In the genomic region with DNA sequence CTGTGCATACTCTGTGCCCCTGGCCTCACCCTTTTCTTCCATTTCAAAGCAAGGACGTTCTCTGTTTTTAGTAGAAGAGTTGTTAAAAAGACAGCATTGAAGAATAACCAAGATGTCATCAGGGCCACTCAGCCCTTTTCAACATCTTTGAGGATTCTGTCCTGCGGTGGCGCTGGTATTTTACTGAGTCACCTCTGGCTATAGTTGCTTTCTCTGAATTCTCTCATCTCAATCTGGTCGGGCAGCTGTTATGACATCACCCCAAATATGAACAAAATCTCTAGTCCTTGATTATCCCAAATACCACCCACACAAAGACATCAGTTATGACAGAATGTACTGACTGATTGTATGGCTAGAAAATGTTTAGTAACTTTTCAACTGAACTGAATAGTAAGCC, we compare ENCODE assay signal across 14 cellular contexts.
A peak's percentile ranks its signal among the peaks of the same experiment; 100 is the strongest.
DNase-seq lines count a peak whose midpoint lies in the region; ATAC-seq, FAIRE-seq and TF ChIP-seq lines count a peak whose summit lies in the region.
"Had no signal": no experiment of that assay in that cellular context is flagged by ENCODE, and none has a peak within 500 bp of the region (broad histone marks: within the 10 kb centered on the region; RNA-seq: fewer than 3 reads in every experiment).

No MANE protein-coding gene starts in this region.

- H3K4me1 ChIP-seq in H1 (replicated peaks in 1 of 4; ENCODE audit: control insufficient read depth in 3 of 4, insufficient read depth in 4 of 4, low read length in 3 of 4) (peaks cover 0 to 4% (median 0%) of the 10 kb centered on the region in 4 experiments; a peak in 1 of 7 replicates), neural progenitor cell (peaks cover 9% of the 10 kb centered on the region), esophagus muscularis mucosa (peaks cover 0 to 8% (median 1%) of the 10 kb centered on the region in 4 donors), adrenal gland (replicated peaks in 1 of 2) (no peaks in the 10 kb centered on the region)
- H3K4me1 ChIP-seq: psoas muscle had no signal

- H3K9me3 Mint-ChIP-seq in Calu3 (ENCODE audit: low read depth, unreplicated experiment) (no peaks in the 10 kb centered on the region), neural progenitor cell (no peaks in the 10 kb centered on the region)

- H3K4me2 ChIP-seq in H1 (ENCODE audit: insufficient read depth in 1 of 2, low read depth in 2 of 2, low read length in 2 of 2): no peak overlapping the region
- peak overlapping the region; percentile 2 for H3K4me2 ChIP-seq in neural progenitor cell

- H3K9ac ChIP-seq in H1 (replicated peaks in 1 of 4; ENCODE audit: extremely low read depth in 1 of 4, low read depth in 3 of 4, low read length in 3 of 4) (no peak overlapping the region), neural progenitor cell (no peak overlapping the region)

- CTCF ChIA-PET in Calu3 (lab: Charles Lee) (no interaction called here), H1 (lab: Charles Lee; ENCODE audit: partially characterized antibody) (no interaction called here)

- H2BK120ac ChIP-seq in H1 (replicated peaks; ENCODE audit: low read depth, low read length): no peak overlapping the region

- H3K14ac ChIP-seq in H1 (ENCODE audit: insufficient read length): no peak overlapping the region

- H3K36me3 Mint-ChIP-seq in Calu3 (ENCODE audit: insufficient read depth, unreplicated experiment): no peaks in the 10 kb centered on the region
- H3K36me3 Mint-ChIP-seq in neural progenitor cell: no peaks in the 10 kb centered on the region

- H4K5ac ChIP-seq in H1 (ENCODE audit: insufficient read length, low read depth, low read length): no peak overlapping the region

- no peak overlapping the region for H2AFZ ChIP-seq in H1 (ENCODE audit: low read length)
- H2AFZ ChIP-seq in neural progenitor cell (replicated peaks): peak overlapping the region; percentile 66

- ATAC-seq in HG02885 (IDR thresholded peaks at IDR 0.05; ENCODE audit: poor library complexity, unreplicated experiment): no peak
- ATAC-seq: psoas muscle had no signal

- H2BK12ac ChIP-seq in H1 (ENCODE audit: low read depth, low read length): no peak overlapping the region

- H3K27ac ChIP-seq in H1 (ENCODE audit: low read depth, low read length) (no peak overlapping the region), neural progenitor cell (no peak overlapping the region), esophagus muscularis mucosa (replicated peaks in 1 of 4) (no peak overlapping the region), adrenal gland (no peak overlapping the region)
- H3K27ac ChIP-seq: C4-2B, psoas muscle had no signal

- H3K9me3 ChIP-seq in H1 (ENCODE audit: insufficient read depth in 2 of 2, low read depth in 1 of 2, low read length in 1 of 2): no peaks in the 10 kb centered on the region
- H3K9me3 ChIP-seq in neural progenitor cell (ENCODE audit: low read depth): no peaks in the 10 kb centered on the region
- no peaks in the 10 kb centered on the region for H3K9me3 ChIP-seq in esophagus muscularis mucosa
- no peaks in the 10 kb centered on the region for H3K9me3 ChIP-seq in adrenal gland (replicated peaks in 1 of 3)
- H3K9me3 ChIP-seq: psoas muscle had no signal

- TF ChIP-seq POLR2A in H1 (IDR thresholded peaks at IDR 0.05; ENCODE audit: control extremely low read depth in 1 of 2, low read depth in 2 of 2, low read length in 2 of 2) (no peak), esophagus muscularis mucosa (IDR thresholded peaks at IDR 0.05; ENCODE audit: low read depth) (no peak), adrenal gland (IDR thresholded peaks at IDR 0.05) (no peak)

- H3K27ac Mint-ChIP-seq in Calu3 (ENCODE audit: unreplicated experiment) (peak overlapping the region; percentile 14), neural progenitor cell (peak overlapping the region; percentile 15)

- no peak overlapping the region for H3K4me3 Mint-ChIP-seq in Calu3 (ENCODE audit: low read depth, unreplicated experiment)
- H3K4me3 Mint-ChIP-seq in neural progenitor cell: no peak overlapping the region

- POLR2A ChIA-PET in H1 (lab: Charles Lee; ENCODE audit: partially characterized antibody): no interaction called here

- no peak overlapping the region for H3K23ac ChIP-seq in H1 (ENCODE audit: insufficient read length)

- peaks cover 9% of the 10 kb centered on the region for H3K4me1 Mint-ChIP-seq in Calu3 (ENCODE audit: low read depth, unreplicated experiment)
- H3K4me1 Mint-ChIP-seq in neural progenitor cell: peaks cover 8% of the 10 kb centered on the region

- H3K27me3 Mint-ChIP-seq in Calu3 (ENCODE audit: unreplicated experiment): no peaks in the 10 kb centered on the region
- no peaks in the 10 kb centered on the region for H3K27me3 Mint-ChIP-seq in neural progenitor cell (ENCODE audit: insufficient read depth, low read depth)

- H3K36me3 ChIP-seq in H1 (ENCODE audit: control insufficient read depth in 2 of 4, insufficient read depth in 4 of 4, low read length in 3 of 4) (no peaks in the 10 kb centered on the region), neural progenitor cell (no peaks in the 10 kb centered on the region), esophagus muscularis mucosa (no peaks in the 10 kb centered on the region), adrenal gland (replicated peaks in 1 of 2) (no peaks in the 10 kb centered on the region)

- FAIRE-seq in H1 (lab: Jason Lieb, UNC): peak; percentile 28

- WGBS in H1 (ENCODE audit: extremely low coverage in 1 of 2, insufficient coverage in 1 of 2, insufficient read length in 1 of 2, insufficient replicate concordance in 2 of 2, low coverage in 1 of 2, low lambda C conversion rate in 2 of 2, missing lambda C conversion rate in 1 of 2), 2 experiments: 54% methylated on average over 4 of the region's 4 CpGs; no CpG with 5 or more reads in 1 of the 2 experiments
- 52% methylated on average over 4 of the region's 4 CpGs for WGBS in esophagus muscularis mucosa
- 24 to 43% (median 31%) methylated on average over 4 of the region's 4 CpGs for WGBS in adrenal gland, 4 donors

- no peak for DNase-seq in Calu3
- peak; percentile 11 for DNase-seq in NCI-H226
- DNase-seq in H1 (ENCODE audit: low read depth in 1 of 2, low spot score in 2 of 2): no peak
- DNase-seq in neural progenitor cell (ENCODE audit: low spot score): peak; percentile 11
- DNase-seq in esophagus muscularis mucosa (ENCODE audit: extremely low spot score): no peak
- no peak for DNase-seq in adrenal gland
- DNase-seq in activated T-cell treated with anti-CD3 and anti-CD28 coated beads, Interleukin-2, amount 50 U/mL, for 1 hour: no peak
- DNase-seq: NCI-H1092 treated with DMSO at 0.1 percent for 48 hours; psoas muscle; RPMI8226; stimulated activated CD4-positive, alpha-beta T cell treated with anti-CD3 and anti-CD28 coated beads, Interleukin-4, amount 100 ng/mL, for 4 hours; stimulated activated naive CD4-positive, alpha-beta T cell treated with Interleukin-2 at 50 U/mL for 16 hours had no signal

- H3K4ac ChIP-seq in H1 (replicated peaks; ENCODE audit: insufficient read length, low read depth, low read length): no peak overlapping the region

- no peak overlapping the region for H2AK5ac ChIP-seq in H1 (ENCODE audit: low read depth, low read length)

- H2BK5ac ChIP-seq in H1 (ENCODE audit: low read depth, low read length): no peak overlapping the region

- no peak overlapping the region for H3K56ac ChIP-seq in H1 (replicated peaks; ENCODE audit: insufficient read length, low read depth, low read length)

- no peaks in the 10 kb centered on the region for H3K79me2 ChIP-seq in H1 (ENCODE audit: control insufficient read depth in 1 of 2, insufficient read depth in 2 of 2, low read length in 2 of 2)
- H3K79me2 ChIP-seq in neural progenitor cell (ENCODE audit: low read depth): no peaks in the 10 kb centered on the region

- no peaks in the 10 kb centered on the region for H3K23me2 ChIP-seq in H1 (ENCODE audit: low read depth, low read length)

- H4K8ac ChIP-seq in H1 (ENCODE audit: extremely low read depth, insufficient read depth, low read length): no peak overlapping the region

- H2BK20ac ChIP-seq in H1 (ENCODE audit: low read length): no peak overlapping the region

- H4K20me1 ChIP-seq in H1 (replicated peaks in 1 of 2; ENCODE audit: control insufficient read depth in 1 of 2, insufficient read depth in 2 of 2, low read length in 2 of 2): no peaks in the 10 kb centered on the region
- no peaks in the 10 kb centered on the region for H4K20me1 ChIP-seq in neural progenitor cell (ENCODE audit: low read depth)

- TF ChIP-seq CTCF in Calu3 (IDR thresholded peaks at IDR 0.05; ENCODE audit: unreplicated experiment) (no peak), H1 (IDR thresholded peaks at IDR 0.05; ENCODE audit: control extremely low read depth in 1 of 3, insufficient read depth in 1 of 3, low read depth in 1 of 3, low read length in 3 of 3) (no peak), neural progenitor cell (IDR thresholded peaks at IDR 0.05) (no peak), esophagus muscularis mucosa (IDR thresholded peaks at IDR 0.05) (no peak), adrenal gland (IDR thresholded peaks at IDR 0.05) (no peak)

- no peak overlapping the region for H2BK15ac ChIP-seq in H1 (ENCODE audit: low read length)

- H3K4me3 ChIP-seq in H1 (ENCODE audit: extremely low read depth in 1 of 4, insufficient read depth in 2 of 4, low read depth in 3 of 4, low read length in 4 of 4) (no peak overlapping the region), neural progenitor cell (no peak overlapping the region), esophagus muscularis mucosa (no peak overlapping the region), adrenal gland (no peak overlapping the region)
- H3K4me3 ChIP-seq: psoas muscle had no signal

- no peak overlapping the region for H4K91ac ChIP-seq in H1 (replicated peaks; ENCODE audit: insufficient read length, low read length)

- H3K27me3 ChIP-seq in H1 (replicated peaks in 1 of 4; ENCODE audit: control insufficient read depth in 3 of 4, extremely low read depth in 1 of 4, insufficient read depth in 3 of 4, low read length in 3 of 4) (no peaks in the 10 kb centered on the region), neural progenitor cell (no peaks in the 10 kb centered on the region), esophagus muscularis mucosa (no peaks in the 10 kb centered on the region), adrenal gland (no peaks in the 10 kb centered on the region)

- BruUV-seq in Calu3 (replicated peaks; lab: Mats Ljungman, UMichigan): no TSS peak

- TF ChIP-seq EP300 in H1 (IDR thresholded peaks at IDR 0.05; ENCODE audit: borderline replicate concordance in 1 of 2, low read depth in 2 of 2, low read length in 2 of 2): no peak
- TF ChIP-seq EP300 in esophagus muscularis mucosa (IDR thresholded peaks at IDR 0.05): no peak

- H3K18ac ChIP-seq in H1 (ENCODE audit: extremely low read depth, low read length): no peak overlapping the region

- H3F3A ChIP-seq in neural progenitor cell (ENCODE audit: low read depth): peaks cover 3% of the 10 kb centered on the region

- intact Hi-C loops in Calu3 (cut with micrococcal nuclease; ENCODE audit: unreplicated experiment) (no loop called here), esophagus muscularis mucosa (cut with DNase I) (no loop called here), adrenal gland (cut with DNase I) (no loop called here)

- no peaks in the 10 kb centered on the region for H3K79me1 ChIP-seq in H1 (ENCODE audit: low read depth, low read length)

- no peak; a peak in 1 of 4 replicates for TF ChIP-seq RAD21 in H1 (IDR thresholded peaks at IDR 0.05 in 1 of 2, conservative IDR thresholded peaks at IDR 0.05 in 1 of 2; ENCODE audit: low read depth in 2 of 2, low read length in 2 of 2)

TF ChIP-seq in H1, 55 proteins besides CTCF, POLR2A, EP300 and RAD21 (continues in another document):
- TF ChIP-seq EGR1 (IDR thresholded peaks at IDR 0.05; ENCODE audit: borderline replicate concordance, low read depth, low read length): no peak

Comparison
In these comparisons a context has a peak if more than half of its experiments do, and no peak if none do; other contexts are left out.
1. DNase-seq: peak in NCI-H226 (single experiment) and neural progenitor cell (single experiment); none in Calu3 (single experiment), H1 (0 of 2), esophagus muscularis mucosa (single experiment), adrenal gland (0 of 7) and activated T-cell treated with anti-CD3 and anti-CD28 coated beads, Interleukin-2, amount 50 U/mL, for 1 hour (single experiment).